11 cellular contexts compared by ENCODE assay signal in genomic region chr5:157516016-157516415, GRCh38. TPM values are rescaled to one million over a fixed set of nuclear protein-coding genes. Genes with fewer than 3 reads are reported as not detected.
A peak's percentile ranks its signal among the peaks of the same experiment; 100 is the strongest.
DNase-seq lines count a peak whose midpoint lies in the region; ATAC-seq, FAIRE-seq and TF ChIP-seq lines count a peak whose summit lies in the region.
"Had no signal": no experiment of that assay in that cellular context is flagged by ENCODE, and none has a peak within 500 bp of the region (broad histone marks: within the 10 kb centered on the region; RNA-seq: fewer than 3 reads in every experiment).

No MANE protein-coding gene starts in this region.

- DNase-seq in activated CD4-positive, alpha-beta T cell treated with anti-CD3 and anti-CD28 coated beads, Interleukin-2, amount 50 U/mL, for 48 hours, result peak; percentile 33 to 55
- no peak for DNase-seq in activated CD4-positive, alpha-beta T cell treated with anti-CD3 and anti-CD28 coated beads, Interleukin-2, amount 10 ng/mL, durations not matched to agents 7 days and 5 days
- DNase-seq in activated T-helper 1 cell treated with anti-CD3 and anti-CD28 coated beads, Interleukin-12 subunit alpha, Interleukin-12 subunit beta, Interleukin-2, Interleukin-4 antibody, amounts not matched to agents 30 ng/mL and 10 ng/mL and 1 ng/mL, durations not matched to agents 14 hours and 24 hours and 36 hours (ENCODE audit: low spot score), result no peak
- DNase-seq in kidney epithelial cell (ENCODE audit: low read depth) (peak; percentile 90), stomach (no peak), D721Med (ENCODE audit: insufficient read length, low spot score) (no peak)
- DNase-seq: endodermal cell had no signal

- peak overlapping the region; percentile 28 to 86 (median 72) for H3K27ac ChIP-seq in stomach
- H3K27ac ChIP-seq: BLaER1 treated with 17β-estradiol and CSF1 and Interleukin-3, amounts not matched to agents 10 nM and 100 nM had no signal

- H3K4me1 ChIP-seq in stomach, result peaks cover 12 to 56% (median 28%) of the 10 kb centered on the region in 4 donors

- no peaks in the 10 kb centered on the region for H3K9me3 ChIP-seq in stomach

- POLR2A ChIA-PET in activated CD4-positive, alpha-beta T cell treated with anti-CD3 and anti-CD28 coated beads, Interleukin-2, amount 10 ng/mL, durations not matched to agents 7 days and 5 days (lab: Charles Lee), result no interaction called here

- TF ChIP-seq CTCF in kidney epithelial cell (IDR thresholded peaks at IDR 0.05; ENCODE audit: insufficient read depth, low read length, poor library complexity, severe bottlenecking) (no peak), stomach (IDR thresholded peaks at IDR 0.05) (no peak), D721Med (IDR thresholded peaks at IDR 0.05; ENCODE audit: insufficient read depth, missing control alignments) (no peak)

- H3K27ac Mint-ChIP-seq in activated CD4-positive, alpha-beta T cell treated with anti-CD3 and anti-CD28 coated beads, Interleukin-2, amount 10 ng/mL, durations not matched to agents 7 days and 5 days, result no peak overlapping the region
- H3K27ac Mint-ChIP-seq in activated T-helper 1 cell treated with anti-CD3 and anti-CD28 coated beads, Interleukin-12 subunit alpha, Interleukin-12 subunit beta, Interleukin-2, Interleukin-4 antibody, amounts not matched to agents 30 ng/mL and 10 ng/mL and 1 ng/mL, durations not matched to agents 14 hours and 24 hours and 36 hours, result peak overlapping the region; percentile 68

- H3K9me3 Mint-ChIP-seq in activated CD4-positive, alpha-beta T cell treated with anti-CD3 and anti-CD28 coated beads, Interleukin-2, amount 10 ng/mL, durations not matched to agents 7 days and 5 days, result no peaks in the 10 kb centered on the region
- H3K9me3 Mint-ChIP-seq in activated T-helper 1 cell treated with anti-CD3 and anti-CD28 coated beads, Interleukin-12 subunit alpha, Interleukin-12 subunit beta, Interleukin-2, Interleukin-4 antibody, amounts not matched to agents 30 ng/mL and 10 ng/mL and 1 ng/mL, durations not matched to agents 14 hours and 24 hours and 36 hours, result no peaks in the 10 kb centered on the region
- H3K9me3 Mint-ChIP-seq: endodermal cell had no signal

- no peak for FAIRE-seq in D721Med (lab: Jason Lieb, UNC)
- FAIRE-seq: GM19239 had no signal

- H3K36me3 Mint-ChIP-seq in activated CD4-positive, alpha-beta T cell treated with anti-CD3 and anti-CD28 coated beads, Interleukin-2, amount 10 ng/mL, durations not matched to agents 7 days and 5 days (ENCODE audit: low read depth), result peaks cover 82% of the 10 kb centered on the region
- H3K36me3 Mint-ChIP-seq in activated T-helper 1 cell treated with anti-CD3 and anti-CD28 coated beads, Interleukin-12 subunit alpha, Interleukin-12 subunit beta, Interleukin-2, Interleukin-4 antibody, amounts not matched to agents 30 ng/mL and 10 ng/mL and 1 ng/mL, durations not matched to agents 14 hours and 24 hours and 36 hours (ENCODE audit: low read depth), result peaks cover 80% of the 10 kb centered on the region

- H3K27me3 ChIP-seq in kidney epithelial cell (ENCODE audit: control insufficient read depth, insufficient read depth, low read length) (no peaks in the 10 kb centered on the region), stomach (no peaks in the 10 kb centered on the region)
- H3K27me3 ChIP-seq: BLaER1 treated with 17β-estradiol and CSF1 and Interleukin-3, amounts not matched to agents 10 nM and 100 nM had no signal

- no peak for TF ChIP-seq EP300 in stomach (IDR thresholded peaks at IDR 0.05)

- 50 to 76% (median 74%) methylated on average over 3 of the region's 3 CpGs for WGBS in stomach, 5 donors

- peaks cover 1% of the 10 kb centered on the region for H3K36me3 ChIP-seq in kidney epithelial cell (ENCODE audit: control insufficient read depth, insufficient read depth, low read length)
- H3K36me3 ChIP-seq in stomach, result peaks cover 0 to 25% (median 9%) of the 10 kb centered on the region in 4 donors

- CTCF ChIA-PET in activated CD4-positive, alpha-beta T cell treated with anti-CD3 and anti-CD28 coated beads, Interleukin-2, amount 10 ng/mL, durations not matched to agents 7 days and 5 days (lab: Charles Lee), result interaction anchor here (0.6 to 1.5 kb wide), 5 partner anchors 10 to 1227 kb away, joined by 3 to 5 read pairs (median 3); partner anchors contain the start of gene LSM11

- intact Hi-C loops in activated T-helper 1 cell treated with anti-CD3 and anti-CD28 coated beads, Interleukin-12 subunit alpha, Interleukin-12 subunit beta, Interleukin-2, Interleukin-4 antibody, amounts not matched to agents 30 ng/mL and 10 ng/mL and 1 ng/mL, durations not matched to agents 14 hours and 24 hours and 36 hours (cut with micrococcal nuclease), result no loop called here
- intact Hi-C loops in stomach (cut with DNase I; ENCODE audit: low total_unique reads), result no loop called here

- no peak for ATAC-seq in HG03045 (IDR thresholded peaks at IDR 0.05; ENCODE audit: unreplicated experiment)
- no peak for ATAC-seq in GM18868 (IDR thresholded peaks at IDR 0.05; ENCODE audit: unreplicated experiment)

- no peak overlapping the region for H3K4me3 Mint-ChIP-seq in activated CD4-positive, alpha-beta T cell treated with anti-CD3 and anti-CD28 coated beads, Interleukin-2, amount 10 ng/mL, durations not matched to agents 7 days and 5 days
- no peak overlapping the region for H3K4me3 Mint-ChIP-seq in activated T-helper 1 cell treated with anti-CD3 and anti-CD28 coated beads, Interleukin-12 subunit alpha, Interleukin-12 subunit beta, Interleukin-2, Interleukin-4 antibody, amounts not matched to agents 30 ng/mL and 10 ng/mL and 1 ng/mL, durations not matched to agents 14 hours and 24 hours and 36 hours
- H3K4me3 Mint-ChIP-seq: endodermal cell had no signal

- no peak overlapping the region for H3K4me3 ChIP-seq in kidney epithelial cell (ENCODE audit: low read depth, low read length)
- H3K4me3 ChIP-seq in stomach, result no peak overlapping the region
- H3K4me3 ChIP-seq: BLaER1 treated with 17β-estradiol and CSF1 and Interleukin-3, amounts not matched to agents 10 nM and 100 nM had no signal

- H3K4me1 Mint-ChIP-seq in activated CD4-positive, alpha-beta T cell treated with anti-CD3 and anti-CD28 coated beads, Interleukin-2, amount 10 ng/mL, durations not matched to agents 7 days and 5 days, result peaks cover 39% of the 10 kb centered on the region
- H3K4me1 Mint-ChIP-seq in activated T-helper 1 cell treated with anti-CD3 and anti-CD28 coated beads, Interleukin-12 subunit alpha, Interleukin-12 subunit beta, Interleukin-2, Interleukin-4 antibody, amounts not matched to agents 30 ng/mL and 10 ng/mL and 1 ng/mL, durations not matched to agents 14 hours and 24 hours and 36 hours (ENCODE audit: low read depth), result peaks cover 81% of the 10 kb centered on the region
- H3K4me1 Mint-ChIP-seq: endodermal cell had no signal

- no peaks in the 10 kb centered on the region for H3K27me3 Mint-ChIP-seq in activated CD4-positive, alpha-beta T cell treated with anti-CD3 and anti-CD28 coated beads, Interleukin-2, amount 10 ng/mL, durations not matched to agents 7 days and 5 days
- no peaks in the 10 kb centered on the region for H3K27me3 Mint-ChIP-seq in activated T-helper 1 cell treated with anti-CD3 and anti-CD28 coated beads, Interleukin-12 subunit alpha, Interleukin-12 subunit beta, Interleukin-2, Interleukin-4 antibody, amounts not matched to agents 30 ng/mL and 10 ng/mL and 1 ng/mL, durations not matched to agents 14 hours and 24 hours and 36 hours (ENCODE audit: insufficient read depth)

- TF ChIP-seq POLR2A in stomach (IDR thresholded peaks at IDR 0.05), result no peak

RNA-seq across cellular contexts. Expression of gene NIPAL4, which starts 56.0 kb away (rescaled TPM):
- under 1 TPM; 0.10 to 0.17 TPM for total RNA-seq in activated CD4-positive, alpha-beta T cell treated with anti-CD3 and anti-CD28 coated beads, Interleukin-2, amount 10 ng/mL, durations not matched to agents 7 days and 5 days
- total RNA-seq in activated T-helper 1 cell treated with anti-CD3 and anti-CD28 coated beads, Interleukin-12 subunit alpha, Interleukin-12 subunit beta, Interleukin-2, Interleukin-4 antibody, amounts not matched to agents 30 ng/mL and 10 ng/mL and 1 ng/mL, durations not matched to agents 14 hours and 24 hours and 36 hours, result 2.2 and 2.3 TPM in 2 replicates
- total RNA-seq in kidney epithelial cell (22.7 and 30.5 TPM in 2 replicates), stomach (1 to 10 TPM in 3 of 5 donors, under 1 TPM in 1, not detected in 1; 0.58 to 8.3 (median 4.6) TPM)
- polyA plus RNA-seq in stomach, result 1 to 10 TPM in 2 of 3 donors, under 1 TPM in 1; 0.19 to 4.0 (median 1.2) TPM
- total RNA-seq: endodermal cell had no signal

RNA-seq across cellular contexts. Expression of gene ADAM19, which starts 59.6 kb away (rescaled TPM):
- 100 to 1,000 TPM; 118 to 127 TPM for total RNA-seq in activated CD4-positive, alpha-beta T cell treated with anti-CD3 and anti-CD28 coated beads, Interleukin-2, amount 10 ng/mL, durations not matched to agents 7 days and 5 days
- 341 and 348 TPM in 2 replicates for total RNA-seq in activated T-helper 1 cell treated with anti-CD3 and anti-CD28 coated beads, Interleukin-12 subunit alpha, Interleukin-12 subunit beta, Interleukin-2, Interleukin-4 antibody, amounts not matched to agents 30 ng/mL and 10 ng/mL and 1 ng/mL, durations not matched to agents 14 hours and 24 hours and 36 hours
- 61.0 and 75.2 TPM in 2 replicates for total RNA-seq in kidney epithelial cell
- total RNA-seq in stomach, result 10 to 100 TPM in 3 of 5 donors, 1 to 10 TPM in 2; 1.2 to 42.8 (median 13.3) TPM
- polyA plus RNA-seq in stomach, result 1 to 10 TPM; 3.3 to 4.1 (median 3.4) TPM

Comparison
In these comparisons a context has a peak if more than half of its experiments do, and no peak if none do; other contexts are left out.
1. DNase-seq: peak in activated CD4-positive, alpha-beta T cell treated with anti-CD3 and anti-CD28 coated beads, Interleukin-2, amount 50 U/mL, for 48 hours (2 of 2) and kidney epithelial cell (single experiment); none in activated CD4-positive, alpha-beta T cell treated with anti-CD3 and anti-CD28 coated beads, Interleukin-2, amount 10 ng/mL, durations not matched to agents 7 days and 5 days (single experiment), activated T-helper 1 cell treated with anti-CD3 and anti-CD28 coated beads, Interleukin-12 subunit alpha, Interleukin-12 subunit beta, Interleukin-2, Interleukin-4 antibody, amounts not matched to agents 30 ng/mL and 10 ng/mL and 1 ng/mL, durations not matched to agents 14 hours and 24 hours and 36 hours (single experiment), stomach (single experiment) and D721Med (single experiment).